ENCODE assay signal across 1 cellular context in genomic region chr12:69354561-69355187, GRCh38.
TF ChIP-seq lines count a peak whose summit lies in the region.

No MANE protein-coding gene starts in this region.

TF ChIP-seq in HepG2, 621 proteins besides CTCF, POLR2A, EP300 and RAD21 (continued from another document and continues in another):
- TF ChIP-seq NR0B2 (CRISPR knock-in tag; IDR thresholded peaks at IDR 0.05) = peak; percentile 40; the same call in 1 of the 2 replicates
- TF ChIP-seq FOSL1 (CRISPR knock-in tag; IDR thresholded peaks at IDR 0.05; ENCODE audit: borderline replicate concordance) = no peak; the same call in 1 of the 2 replicates
- TF ChIP-seq GLMP (CRISPR knock-in tag; IDR thresholded peaks at IDR 0.05; ENCODE audit: borderline replicate concordance) = no peak
- TF ChIP-seq ZBTB8A (CRISPR knock-in tag; IDR thresholded peaks at IDR 0.05; ENCODE audit: borderline replicate concordance, low read depth) = no peak
- no peak for TF ChIP-seq ESRRA (CRISPR knock-in tag; IDR thresholded peaks at IDR 0.05; ENCODE audit: low read depth)
- TF ChIP-seq PBX2 (CRISPR knock-in tag; IDR thresholded peaks at IDR 0.05) = 0 out of 2 replicates have a peak, but pooled peaks have one; percentile 19
- TF ChIP-seq ZEB1 (IDR thresholded peaks at IDR 0.05; ENCODE audit: insufficient replicate concordance, low read depth) = no peak
- no peak for TF ChIP-seq KDM5A (IDR thresholded peaks at IDR 0.05; ENCODE audit: borderline replicate concordance, low read length)
- peak; percentile 79; the same call in 1 of the 2 replicates for TF ChIP-seq TARDBP (CRISPR knock-in tag; IDR thresholded peaks at IDR 0.05)
- 0 out of 2 replicates have a peak, but pooled peaks have one; percentile 62 for TF ChIP-seq TOPORS (CRISPR knock-in tag; IDR thresholded peaks at IDR 0.05)
- peak; percentile 98 for TF ChIP-seq ZNF557 (CRISPR knock-in tag; IDR thresholded peaks at IDR 0.05)
- TF ChIP-seq DBP (CRISPR knock-in tag; IDR thresholded peaks at IDR 0.05; ENCODE audit: not compliant biosample characterization) = peak; percentile 44
- TF ChIP-seq ZNF747 (CRISPR knock-in tag; IDR thresholded peaks at IDR 0.05; ENCODE audit: borderline replicate concordance) = no peak; the same call in 1 of the 2 replicates
- TF ChIP-seq SRSF1 (optimal IDR thresholded peaks at IDR 0.05; ENCODE audit: low read depth, low read length) = no peak
- TF ChIP-seq XRCC5 (optimal IDR thresholded peaks at IDR 0.05; ENCODE audit: low read length) = no peak
- no peak for TF ChIP-seq ZNF337 (CRISPR knock-in tag; IDR thresholded peaks at IDR 0.05; ENCODE audit: borderline replicate concordance, low read depth)
- TF ChIP-seq UBTF (CRISPR knock-in tag; IDR thresholded peaks at IDR 0.05) = peak; percentile 29; the same call in 1 of the 2 replicates
- TF ChIP-seq THYN1 (CRISPR knock-in tag; IDR thresholded peaks at IDR 0.05; ENCODE audit: borderline replicate concordance, low read depth) = no peak
- no peak for TF ChIP-seq ZNF644 (CRISPR knock-in tag; IDR thresholded peaks at IDR 0.05; ENCODE audit: low read depth)
- TF ChIP-seq ZFYVE20 (CRISPR knock-in tag; IDR thresholded peaks at IDR 0.05; ENCODE audit: borderline replicate concordance, low read depth) = no peak
- TF ChIP-seq ZNF691 (CRISPR knock-in tag; IDR thresholded peaks at IDR 0.05; ENCODE audit: borderline replicate concordance, low read depth) = peak; percentile 70; the same call in 1 of the 2 replicates
- TF ChIP-seq PCBP2 (optimal IDR thresholded peaks at IDR 0.05; ENCODE audit: low read depth, low read length, poor library complexity, severe bottlenecking) = no peak
- TF ChIP-seq ZBTB7B (CRISPR knock-in tag; IDR thresholded peaks at IDR 0.05) = peak; percentile 68; the same call in 1 of the 2 replicates
- 0 out of 2 replicates have a peak, but pooled peaks have one; percentile 33 for TF ChIP-seq ZNF367 (CRISPR knock-in tag; IDR thresholded peaks at IDR 0.05; ENCODE audit: borderline replicate concordance)
- no peak for TF ChIP-seq ZBTB37 (CRISPR knock-in tag; IDR thresholded peaks at IDR 0.05)
- no peak for TF ChIP-seq TBP (CRISPR knock-in tag; IDR thresholded peaks at IDR 0.05)
- TF ChIP-seq ZBTB26 (CRISPR knock-in tag; IDR thresholded peaks at IDR 0.05; ENCODE audit: borderline replicate concordance) = peak; percentile 61; the same call in 1 of the 2 replicates
- TF ChIP-seq GFI1 (CRISPR knock-in tag; IDR thresholded peaks at IDR 0.05; ENCODE audit: borderline replicate concordance) = no peak
- TF ChIP-seq ZNF782 (CRISPR knock-in tag; IDR thresholded peaks at IDR 0.05; ENCODE audit: borderline replicate concordance) = no peak
- TF ChIP-seq SIX1 (CRISPR knock-in tag; IDR thresholded peaks at IDR 0.05; ENCODE audit: borderline replicate concordance) = peak; percentile 37; the same call in 1 of the 2 replicates
- no peak for TF ChIP-seq ELF1 (CRISPR knock-in tag; IDR thresholded peaks at IDR 0.05)
- TF ChIP-seq ARNT2 (CRISPR knock-in tag; IDR thresholded peaks at IDR 0.05; ENCODE audit: low read depth) = no peak
- no peak for TF ChIP-seq ZNF891 (CRISPR knock-in tag; IDR thresholded peaks at IDR 0.05)
- TF ChIP-seq KMT2A (CRISPR knock-in tag; IDR thresholded peaks at IDR 0.05) = 0 out of 2 replicates have a peak, but pooled peaks have one; percentile 43
- no peak for TF ChIP-seq RFX5 (IDR thresholded peaks at IDR 0.05; ENCODE audit: low read depth, low read length)
- TF ChIP-seq POLR2AphosphoS2 (IDR thresholded peaks at IDR 0.05; ENCODE audit: low read depth, low read length) = no peak
- TF ChIP-seq HOXA5 (CRISPR knock-in tag; IDR thresholded peaks at IDR 0.05) = peak; percentile 85
- 0 out of 2 replicates have a peak, but pooled peaks have one; percentile 30 for TF ChIP-seq GATA4 (IDR thresholded peaks at IDR 0.05; ENCODE audit: borderline replicate concordance, low read depth)
- TF ChIP-seq THAP7 (CRISPR knock-in tag; IDR thresholded peaks at IDR 0.05) = peak; percentile 80; the same call in 1 of the 2 replicates
- no peak for TF ChIP-seq TAF15 (IDR thresholded peaks at IDR 0.05; ENCODE audit: low read depth, low read length, poor library complexity, severe bottlenecking)
- TF ChIP-seq GMEB1 (CRISPR knock-in tag; IDR thresholded peaks at IDR 0.05; ENCODE audit: borderline replicate concordance) = no peak; the same call in 1 of the 2 replicates
- TF ChIP-seq CERS6 (CRISPR knock-in tag; IDR thresholded peaks at IDR 0.05) = no peak
- TF ChIP-seq ZNF350 (CRISPR knock-in tag; IDR thresholded peaks at IDR 0.05; ENCODE audit: borderline replicate concordance, low read depth) = peak; percentile 66
- no peak for TF ChIP-seq ZNF552 (CRISPR knock-in tag; IDR thresholded peaks at IDR 0.05; ENCODE audit: borderline replicate concordance)
- no peak for TF ChIP-seq CSRNP1 (CRISPR knock-in tag; IDR thresholded peaks at IDR 0.05)
- TF ChIP-seq TEAD2 (CRISPR knock-in tag; IDR thresholded peaks at IDR 0.05) = no peak
- TF ChIP-seq MAFF (IDR thresholded peaks at IDR 0.05; ENCODE audit: low read depth, low read length) = no peak
- peak; percentile 75 for TF ChIP-seq DRAP1 (CRISPR knock-in tag; IDR thresholded peaks at IDR 0.05)
- TF ChIP-seq ZNF124 (CRISPR knock-in tag; IDR thresholded peaks at IDR 0.05) = peak; percentile 66; the same call in 1 of the 2 replicates
- TF ChIP-seq ZNF44 (CRISPR knock-in tag; IDR thresholded peaks at IDR 0.05) = no peak
- TF ChIP-seq ZNF83 (CRISPR knock-in tag; IDR thresholded peaks at IDR 0.05; ENCODE audit: borderline replicate concordance) = 0 out of 2 replicates have a peak, but pooled peaks have one; percentile 80
